ENCODE assay signal across 8 cellular contexts in genomic region chr2:178193823-178194599, GRCh38. TPM values are rescaled to one million over a fixed set of nuclear protein-coding genes. Genes with fewer than 3 reads are reported as not detected.
A peak's percentile ranks its signal among the peaks of the same experiment; 100 is the strongest.
DNase-seq lines count a peak whose midpoint lies in the region; ATAC-seq and TF ChIP-seq lines count a peak whose summit lies in the region.

OSBPL6 (plus strand) TSS chr2:178194512; CDS start chr2:178306185, 111,673 bp downstream.

- H4K91ac ChIP-seq in trophoblast cell (ENCODE audit: low read depth, low read length): no peak within 1 kb of the TSS

- no peak within 1 kb of the TSS for H3K27ac Mint-ChIP-seq in activated naive CD8-positive, alpha-beta T cell treated with anti-CD3 and anti-CD28 coated beads, Interleukin-2, amount 50 U/mL, for 24 hours

- intact Hi-C loops in heart left ventricle (cut with DNase I): loop anchor here in 7 of 10 donors (2.0 to 10.0 kb wide), 8 partner anchors 49 to 87 kb away; no protein-coding TSS in a partner anchor

- H3K9me3 Mint-ChIP-seq in activated naive CD8-positive, alpha-beta T cell treated with anti-CD3 and anti-CD28 coated beads, Interleukin-2, amount 50 U/mL, for 24 hours: no peaks in the 10 kb centered on the region

- H2AFZ ChIP-seq in SK-N-SH (ENCODE audit: low read depth) (peak within 1 kb of the TSS; percentile 93), trophoblast cell (ENCODE audit: insufficient read depth, low read length, poor library complexity) (peak within 1 kb of the TSS; percentile 66)

- CTCF ChIA-PET in SK-N-SH (lab: Yijun Ruan, JAX): interaction anchor here (1.2 kb wide), 1 partner anchor 62 kb away, joined by 5 read pairs; no protein-coding TSS in a partner anchor

- TF ChIP-seq EP300 in SK-N-SH (IDR thresholded peaks at IDR 0.05; ENCODE audit: borderline replicate concordance in 1 of 2, low read depth in 1 of 2, low read length in 1 of 2): no peak

- DNase-seq in ELF-1 (ENCODE audit: low read depth, low spot score) (peak; percentile 88), H4 (ENCODE audit: low spot score) (peak; percentile 67), LHCN-M2 (ENCODE audit: low read depth) (peak; percentile 83), SK-N-SH (peak; percentile 97), heart left ventricle (peak; percentile 84 to 91 (median 86)), trophoblast cell (peak; percentile 65 to 75), ureter (ENCODE audit: low spot score) (peak; percentile 69)
- peak; percentile 67 for DNase-seq in activated naive CD8-positive, alpha-beta T cell treated with anti-CD3 and anti-CD28 coated beads, Interleukin-2, amount 50 U/mL, for 24 hours

- peaks cover 7 to 9% of the 10 kb centered on the region in 2 experiments; a peak in 3 of 4 replicates for H3K4me1 ChIP-seq in SK-N-SH (ENCODE audit: control insufficient read depth in 1 of 2, insufficient read depth in 2 of 2, low read depth in 1 of 2, low read length in 1 of 2)
- peaks cover 0 to 23% (median 13%) of the 10 kb centered on the region in 12 donors for H3K4me1 ChIP-seq in heart left ventricle
- H3K4me1 ChIP-seq in trophoblast cell (ENCODE audit: control insufficient read depth in 1 of 2, insufficient read depth in 2 of 2, low read length in 2 of 2): peaks cover 2 to 3% of the 10 kb centered on the region in 2 experiments

- H3K27me3 Mint-ChIP-seq in activated naive CD8-positive, alpha-beta T cell treated with anti-CD3 and anti-CD28 coated beads, Interleukin-2, amount 50 U/mL, for 24 hours: peaks cover 59% of the 10 kb centered on the region

- H3K27me3 ChIP-seq in SK-N-SH (ENCODE audit: insufficient read depth): no peaks in the 10 kb centered on the region
- peaks cover 0 to 30% (median 0%) of the 10 kb centered on the region in 9 donors for H3K27me3 ChIP-seq in heart left ventricle
- H3K27me3 ChIP-seq in trophoblast cell (ENCODE audit: insufficient read depth, low read length): peaks cover 8% of the 10 kb centered on the region

- H3K9ac ChIP-seq in SK-N-SH: peak within 1 kb of the TSS; percentile 78
- H3K9ac ChIP-seq in trophoblast cell (ENCODE audit: low read length): peak within 1 kb of the TSS; percentile 79

- H3K9me3 ChIP-seq in SK-N-SH: no peaks in the 10 kb centered on the region
- H3K9me3 ChIP-seq in heart left ventricle: no peaks in the 10 kb centered on the region
- H3K9me3 ChIP-seq in trophoblast cell (ENCODE audit: insufficient read depth, low read depth, low read length): no peaks in the 10 kb centered on the region

- peak within 1 kb of the TSS; percentile 42 for H3K14ac ChIP-seq in trophoblast cell (ENCODE audit: low read length)

- H3K36me3 ChIP-seq in SK-N-SH (replicated peaks in 1 of 2; ENCODE audit: control insufficient read depth in 1 of 2, insufficient read depth in 2 of 2, low read length in 1 of 2) (no peaks in the 10 kb centered on the region), heart left ventricle (no peaks in the 10 kb centered on the region), trophoblast cell (ENCODE audit: control insufficient read depth in 1 of 2, insufficient read depth in 2 of 2, low read length in 2 of 2) (no peaks in the 10 kb centered on the region)

- peak within 1 kb of the TSS; percentile 24 for H3K4ac ChIP-seq in trophoblast cell (ENCODE audit: low read depth, low read length)

- ATAC-seq in activated naive CD8-positive, alpha-beta T cell treated with anti-CD3 and anti-CD28 coated beads, Interleukin-2, amount 50 U/mL, for 24 hours: peak; percentile 91
- ATAC-seq in heart left ventricle: peak; percentile 91 to 98 (median 96)

- H2BK120ac ChIP-seq in trophoblast cell (ENCODE audit: insufficient read depth, low read length, poor library complexity): peak within 1 kb of the TSS; percentile 18

- H4K20me1 ChIP-seq in SK-N-SH (ENCODE audit: insufficient read depth): no peaks in the 10 kb centered on the region

- H3K79me1 ChIP-seq in trophoblast cell (ENCODE audit: low read length): no peaks in the 10 kb centered on the region

- H3K4me3 ChIP-seq in SK-N-SH (ENCODE audit: low read depth in 2 of 2, low read length in 1 of 2) (peak within 1 kb of the TSS; percentile 88 to 90), heart left ventricle (peak within 1 kb of the TSS; percentile 56 to 98 (median 88)), trophoblast cell (ENCODE audit: low read depth, low read length) (peak within 1 kb of the TSS; percentile 95)

- TF ChIP-seq RAD21 in SK-N-SH (IDR thresholded peaks at IDR 0.05; ENCODE audit: low read length): no peak; the same call in 1 of the 2 replicates

- peaks cover 4% of the 10 kb centered on the region for H3K4me1 Mint-ChIP-seq in activated naive CD8-positive, alpha-beta T cell treated with anti-CD3 and anti-CD28 coated beads, Interleukin-2, amount 50 U/mL, for 24 hours

- 2% methylated on average over 18 of the region's 90 CpGs for WGBS in SK-N-SH (ENCODE audit: low lambda C conversion rate)
- 0% methylated on average over 9 to 90 of the region's 90 CpGs for WGBS in heart left ventricle, 4 donors
- WGBS in trophoblast cell (ENCODE audit: extremely low coverage, insufficient coverage, insufficient read length): no CpG with 5 or more reads among the region's 90 CpGs

- no peak within 1 kb of the TSS for H2BK12ac ChIP-seq in trophoblast cell (ENCODE audit: low read length)

- no peak within 1 kb of the TSS for H3K23ac ChIP-seq in trophoblast cell (ENCODE audit: low read length)

- TF ChIP-seq CTCF in SK-N-SH (IDR thresholded peaks at IDR 0.05): peak; percentile 8; the same call in 1 of the 2 replicates
- peak in 9 of 12 donors; percentile 21 to 54 (median 32) for TF ChIP-seq CTCF in heart left ventricle (IDR thresholded peaks at IDR 0.05)

- peak within 1 kb of the TSS; percentile 67 for H3K4me3 Mint-ChIP-seq in activated naive CD8-positive, alpha-beta T cell treated with anti-CD3 and anti-CD28 coated beads, Interleukin-2, amount 50 U/mL, for 24 hours

- no peaks in the 10 kb centered on the region for H3K36me3 Mint-ChIP-seq in activated naive CD8-positive, alpha-beta T cell treated with anti-CD3 and anti-CD28 coated beads, Interleukin-2, amount 50 U/mL, for 24 hours (ENCODE audit: low read depth)

- peak within 1 kb of the TSS; percentile 30 for H3K18ac ChIP-seq in trophoblast cell (ENCODE audit: low read length)

- H3K79me2 ChIP-seq in SK-N-SH (ENCODE audit: insufficient read depth): peaks cover 29% of the 10 kb centered on the region; the same call in 1 of the 2 replicates
- peaks cover 3% of the 10 kb centered on the region for H3K79me2 ChIP-seq in trophoblast cell (ENCODE audit: control insufficient read depth, insufficient read depth, low read length, poor library complexity)

- H3K4me2 ChIP-seq in SK-N-SH (peak within 1 kb of the TSS; percentile 99), trophoblast cell (ENCODE audit: low read length) (peak within 1 kb of the TSS; percentile 90)

- H2BK5ac ChIP-seq in trophoblast cell (ENCODE audit: low read depth, low read length, poor library complexity): no peak within 1 kb of the TSS

- H3F3A ChIP-seq in SK-N-SH (replicated peaks; ENCODE audit: insufficient read depth): peaks cover 4% of the 10 kb centered on the region

- peak within 1 kb of the TSS; percentile 22 for H4K12ac ChIP-seq in trophoblast cell (ENCODE audit: low read depth, low read length)

- H3K27ac ChIP-seq in SK-N-SH (ENCODE audit: low read depth in 2 of 2, low read length in 1 of 2) (peak within 1 kb of the TSS; percentile 60 to 74), heart left ventricle (peak within 1 kb of the TSS; percentile 80 to 98 (median 92)), trophoblast cell (ENCODE audit: low read depth, low read length) (no peak within 1 kb of the TSS)

- POLR2A ChIA-PET in SK-N-SH (lab: Yijun Ruan, JAX): interaction anchor here (1.1 to 1.5 kb wide), 2 partner anchors 82 to 220 kb away, joined by 4 to 7 read pairs; partner anchors contain the start of gene RBM45

- H3K9me2 ChIP-seq in SK-N-SH: no peaks in the 10 kb centered on the region

- no peak within 1 kb of the TSS for H2AK5ac ChIP-seq in trophoblast cell (ENCODE audit: low read length)

- peak; percentile 36 to 78 for TF ChIP-seq POLR2A in heart left ventricle (IDR thresholded peaks at IDR 0.05)

- H4K8ac ChIP-seq in trophoblast cell (ENCODE audit: low read depth, low read length): peak within 1 kb of the TSS; percentile 50

TF ChIP-seq in SK-N-SH, 30 proteins besides CTCF, POLR2A, EP300 and RAD21 (continues in another document):
- no peak for TF ChIP-seq REST (IDR thresholded peaks at IDR 0.05; ENCODE audit: low read depth, low read length)
- no peak for TF ChIP-seq EZH2phosphoT487 (IDR thresholded peaks at IDR 0.05; ENCODE audit: borderline replicate concordance, low read depth)
- TF ChIP-seq SMC3 (IDR thresholded peaks at IDR 0.05; ENCODE audit: low read depth, low read length): 0 out of 2 replicates have a peak, but pooled peaks have one; percentile 15

RNA-seq across cellular contexts. Expression of gene OSBPL6, which starts in this region (rescaled TPM):
- 3.9 and 10.1 TPM in 2 replicates for total RNA-seq in H4 (2014; rRNA removed; shearing (Covaris generic))
- 12.2 and 18.1 TPM in 2 replicates for total RNA-seq in LHCN-M2 (2014; rRNA removed)
- 4.4 TPM for polyA plus RNA-seq in LHCN-M2 (2012)
- polyA plus RNA-seq in SK-N-SH (2012; rRNA removed): 2.7 and 3.3 TPM in 2 replicates
- polyA plus RNA-seq in SK-N-SH (2012; cell fraction: cytosol; rRNA removed): 2.6 and 3.0 TPM in 2 replicates
- 2.7 and 4.6 TPM in 2 replicates for polyA plus RNA-seq in SK-N-SH (2012; cell fraction: nucleus; rRNA removed)
- total RNA-seq in heart left ventricle: 1 to 10 TPM; 3.0 to 9.6 (median 5.0) TPM
- 1 to 10 TPM; 1.2 to 2.7 TPM for polyA plus RNA-seq in heart left ventricle
- polyA plus RNA-seq in trophoblast cell (2013): 1.1 and 1.2 TPM in 2 replicates
- 2.4 TPM for total RNA-seq in ureter
